Comparison of ENCODE assay signal across 29 cellular contexts in genomic region chr10:120156614-120157274, GRCh38.
"Had no signal": no experiment of that assay in that cellular context is flagged by ENCODE, and none has a peak within 500 bp of the region (broad histone marks: within the 10 kb centered on the region; RNA-seq: fewer than 3 reads in every experiment).

No MANE protein-coding gene starts in this region.

- ATAC-seq: activated CD8-positive, alpha-beta memory T cell treated with anti-CD3 and anti-CD28 coated beads, Interleukin-2, amount 10 ng/mL, durations not matched to agents 7 days and 5 days; activated naive CD8-positive, alpha-beta T cell treated with anti-CD3 and anti-CD28 coated beads, Interleukin-2, amount 50 U/mL, for 24 hours; Right ventricle myocardium inferior; SK-N-SH treated with all-trans-retinoic acid at 6 μM for 48 hours had no signal

- H3K4me2 ChIP-seq: PC-9 had no signal

- DNase-seq: activated CD4-positive, alpha-beta memory T cell treated with anti-CD3 and anti-CD28 coated beads, Interleukin-2, amount 10 ng/mL, durations not matched to agents 7 days and 5 days; activated CD4-positive, alpha-beta T cell treated with anti-CD3 and anti-CD28 coated beads for 1 hour; activated CD4-positive, alpha-beta T cell treated with anti-CD3 and anti-CD28 coated beads for 48 hours; activated CD4-positive, CD25-positive, alpha-beta regulatory T cell; activated CD8-positive, alpha-beta memory T cell treated with anti-CD3 and anti-CD28 coated beads for 24 hours; activated CD8-positive, alpha-beta memory T cell treated with anti-CD3 and anti-CD28 coated beads, Interleukin-2, amount 10 ng/mL, durations not matched to agents 7 days and 5 days; activated CD8-positive, alpha-beta memory T cell treated with anti-CD3 and anti-CD28 coated beads, Interleukin-2, amount 50 U/mL, for 48 hours; activated effector memory CD4-positive, alpha-beta T cell treated with Interleukin-2 at 50 U/mL for 16 hours; activated naive CD4-positive, alpha-beta T cell treated with anti-CD3 and anti-CD28 coated beads, Interleukin-2, amount 10 ng/mL, durations not matched to agents 7 days and 5 days; activated naive CD8-positive, alpha-beta T cell treated with anti-CD3 and anti-CD28 coated beads, Interleukin-2, amount 50 U/mL, for 24 hours; activated T-cell treated with anti-CD3 and anti-CD28 coated beads, Interleukin-2, amount 50 U/mL, for 48 hours; anterior cingulate cortex; caudate nucleus; cerebellar nuclear complex; KG1; NCI-H1694 treated with DMSO at 0.1 percent for 48 hours; NCI-H2029 treated with DMSO at 0.1 percent for 48 hours; NCI-H2107; NCI-H2171; NCI-H510A; NCI-H526; NK-92 treated with Interleukin-12 subunit alpha and Interleukin-12 subunit beta, amount 100 ng/mL, for 24 hours; PC-9; SIG-M5; T1000; WERI-Rb-1 had no signal

- H3K4me3 ChIP-seq: PC-9 had no signal

- H2AFZ ChIP-seq: PC-9 had no signal

- H3K36me3 ChIP-seq: WERI-Rb-1 had no signal

- H3K27ac ChIP-seq: PC-9, RWPE1, WERI-Rb-1 had no signal
